In genomic region chr14:61102549-61103466, GRCh38 we compare ENCODE assay signal across 10 cellular contexts.
A peak's percentile ranks its signal among the peaks of the same experiment; 100 is the strongest.
DNase-seq lines count a peak whose midpoint lies in the region; TF ChIP-seq lines count a peak whose summit lies in the region.
"Had no signal": no experiment of that assay in that cellular context is flagged by ENCODE, and none has a peak within 500 bp of the region (broad histone marks: within the 10 kb centered on the region; RNA-seq: fewer than 3 reads in every experiment).

No MANE protein-coding gene starts in this region.

- POLR2A ChIA-PET in Caco-2 (lab: Charles Lee): no interaction called here

- intact Hi-C loops in tibial artery (cut with DNase I; ENCODE audit: low total_unique reads) (no loop called here), Caco-2 (cut with micrococcal nuclease; ENCODE audit: unreplicated experiment) (no loop called here)

- peaks cover 39% of the 10 kb centered on the region for H3K4me1 ChIP-seq in SJCRH30
- H3K4me1 ChIP-seq in iPS-18a (ENCODE audit: control insufficient read depth, low read depth, low read length): peaks cover 46% of the 10 kb centered on the region
- H3K4me1 ChIP-seq in tibial artery: peaks cover 6 to 36% (median 35%) of the 10 kb centered on the region in 4 donors
- peaks cover 17% of the 10 kb centered on the region for H3K4me1 ChIP-seq in Caco-2
- H3K4me1 ChIP-seq: BE2C had no signal

- H3K9me3 ChIP-seq in SJCRH30 (replicated peaks) (no peaks in the 10 kb centered on the region), iPS-18a (ENCODE audit: control insufficient read depth, low read depth, low read length) (no peaks in the 10 kb centered on the region), tibial artery (no peaks in the 10 kb centered on the region), Caco-2 (no peaks in the 10 kb centered on the region)
- H3K9me3 ChIP-seq: BE2C had no signal

- H3K27me3 ChIP-seq in SJCRH30 (no peaks in the 10 kb centered on the region), iPS-18a (ENCODE audit: control insufficient read depth, insufficient read depth, low read length) (no peaks in the 10 kb centered on the region), tibial artery (no peaks in the 10 kb centered on the region), Caco-2 (replicated peaks; ENCODE audit: control insufficient read depth, insufficient read depth, low read length) (no peaks in the 10 kb centered on the region)
- H3K27me3 ChIP-seq: BE2C had no signal

- BruUV-seq in Caco-2 (replicated peaks; lab: Mats Ljungman, UMichigan): no TSS peak

- CTCF ChIA-PET in Caco-2 (lab: Charles Lee): no interaction called here

- H3K9ac ChIP-seq in iPS-18a (ENCODE audit: low read length): peak overlapping the region; percentile 37

- H3K36me3 ChIP-seq in SJCRH30: no peaks in the 10 kb centered on the region
- H3K36me3 ChIP-seq in iPS-18a (ENCODE audit: control insufficient read depth, low read depth, low read length): no peaks in the 10 kb centered on the region
- peaks cover 0 to 4% (median 0%) of the 10 kb centered on the region in 3 donors for H3K36me3 ChIP-seq in tibial artery
- no peaks in the 10 kb centered on the region for H3K36me3 ChIP-seq in Caco-2 (ENCODE audit: control insufficient read depth, insufficient read depth, low read length)
- H3K36me3 ChIP-seq: BE2C had no signal

- no peak for DNase-seq in activated T-cell treated with anti-CD3 and anti-CD28 coated beads, Interleukin-2, amount 50 U/mL, for 24 hours
- no peak for DNase-seq in activated T-cell treated with anti-CD3 and anti-CD28 coated beads, Interleukin-2, amount 50 U/mL, for 1 hour
- no peak for DNase-seq in SJCRH30
- DNase-seq in tibial artery: no peak
- DNase-seq in activated gamma-delta T cell treated with Interleukin-2 at 50 U/mL for 16 hours: no peak
- DNase-seq in Caco-2: no peak
- no peak for DNase-seq in cerebellar cortex (ENCODE audit: low spot score)
- DNase-seq: BE2C; stimulated activated CD4-positive, alpha-beta T cell treated with anti-CD3 and anti-CD28 coated beads, Interleukin-12 subunit alpha, Interleukin-12 subunit beta, amount 100 ng/mL, for 4 hours had no signal

- no peaks in the 10 kb centered on the region for H3K36me3 Mint-ChIP-seq in activated T-cell treated with anti-CD3 and anti-CD28 coated beads, Interleukin-2, amount 50 U/mL, for 24 hours (ENCODE audit: low read depth)
- H3K36me3 Mint-ChIP-seq in Caco-2 (ENCODE audit: insufficient read depth, unreplicated experiment): no peaks in the 10 kb centered on the region

- H3K4me1 Mint-ChIP-seq in activated T-cell treated with anti-CD3 and anti-CD28 coated beads, Interleukin-2, amount 50 U/mL, for 24 hours (ENCODE audit: low read depth): peaks cover 26% of the 10 kb centered on the region
- H3K4me1 Mint-ChIP-seq in Caco-2 (ENCODE audit: low read depth, unreplicated experiment): no peaks in the 10 kb centered on the region

- H3K4me3 Mint-ChIP-seq in activated T-cell treated with anti-CD3 and anti-CD28 coated beads, Interleukin-2, amount 50 U/mL, for 24 hours: no peak overlapping the region
- no peak overlapping the region for H3K4me3 Mint-ChIP-seq in Caco-2 (ENCODE audit: unreplicated experiment)

- TF ChIP-seq CTCF in tibial artery (IDR thresholded peaks at IDR 0.05) (no peak), Caco-2 (IDR thresholded peaks at IDR 0.05; ENCODE audit: insufficient read depth in 1 of 2, low read depth in 1 of 2, low read length in 1 of 2, severe bottlenecking in 1 of 2, unreplicated experiment in 1 of 2) (no peak)

- H3K27ac Mint-ChIP-seq in activated T-cell treated with anti-CD3 and anti-CD28 coated beads, Interleukin-2, amount 50 U/mL, for 24 hours: peak overlapping the region; percentile 80
- no peak overlapping the region for H3K27ac Mint-ChIP-seq in Caco-2 (ENCODE audit: unreplicated experiment)

- H3K27ac ChIP-seq in SJCRH30 (peak overlapping the region; percentile 94), iPS-18a (ENCODE audit: low read length) (peak overlapping the region; percentile 77), tibial artery (peak overlapping the region; percentile 80 to 88)

- no peaks in the 10 kb centered on the region for H3K27me3 Mint-ChIP-seq in activated T-cell treated with anti-CD3 and anti-CD28 coated beads, Interleukin-2, amount 50 U/mL, for 24 hours
- H3K27me3 Mint-ChIP-seq in Caco-2 (ENCODE audit: insufficient read depth, unreplicated experiment): no peaks in the 10 kb centered on the region

- H3K9me3 Mint-ChIP-seq in activated T-cell treated with anti-CD3 and anti-CD28 coated beads, Interleukin-2, amount 50 U/mL, for 24 hours: peaks cover 3% of the 10 kb centered on the region
- H3K9me3 Mint-ChIP-seq in Caco-2 (ENCODE audit: unreplicated experiment): no peaks in the 10 kb centered on the region

- H3K4me3 ChIP-seq in SJCRH30 (0 out of 2 replicates have a peak overlapping the region, but pooled peaks have one; percentile 1), iPS-18a (ENCODE audit: low read length) (no peak overlapping the region), tibial artery (peak overlapping the region in 1 of 2 donors; percentile 23), Caco-2 (ENCODE audit: low read depth, low read length) (no peak overlapping the region)
